8 cellular contexts compared by ENCODE assay signal in the genomic region with DNA sequence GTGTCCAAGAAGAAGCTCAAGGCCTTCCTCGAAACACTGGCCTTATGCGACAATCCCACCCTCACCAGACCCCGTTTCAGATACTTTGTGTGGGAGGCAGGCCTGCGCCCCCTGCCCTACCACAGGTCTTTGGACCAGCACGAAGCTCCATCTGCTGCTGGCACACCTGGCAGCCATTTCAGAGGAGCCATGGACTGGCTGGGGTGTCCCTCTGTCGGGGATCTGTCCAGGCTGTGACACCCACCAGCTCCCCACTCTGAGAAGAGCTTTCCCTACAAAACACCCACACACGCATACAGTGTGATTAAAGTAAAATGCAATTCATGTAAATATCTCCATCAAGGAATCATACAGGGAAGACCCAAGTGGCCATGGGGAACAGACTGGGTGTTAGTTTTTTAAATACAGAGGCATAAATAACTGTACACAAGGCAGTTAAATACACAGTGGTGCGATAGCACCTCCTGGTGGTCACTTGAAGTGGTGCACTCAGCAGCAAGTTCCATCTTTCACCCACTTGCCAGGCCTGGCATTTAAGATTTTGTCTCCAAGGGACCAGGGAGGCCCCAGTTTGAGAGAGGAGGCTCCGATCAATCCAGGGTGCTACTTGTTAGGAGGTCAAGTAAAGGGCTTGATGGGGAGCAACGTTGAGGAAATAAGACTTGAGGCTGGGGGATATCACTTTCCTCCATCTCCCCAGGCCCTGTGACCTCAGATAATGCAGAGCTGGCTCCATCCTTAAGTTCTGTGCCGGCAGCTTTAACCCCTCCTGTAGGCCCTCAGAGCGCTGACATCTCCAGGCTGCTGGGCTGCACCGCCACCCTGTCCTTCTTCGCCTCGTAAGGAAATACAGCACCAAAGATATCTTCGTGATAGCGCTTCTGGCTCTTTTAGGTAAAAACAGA. TPM values are rescaled to one million over a fixed set of nuclear protein-coding genes. Genes with fewer than 3 reads are reported as not detected.
DNase-seq lines count a peak whose midpoint lies in the region; ATAC-seq and TF ChIP-seq lines count a peak whose summit lies in the region.

No MANE protein-coding gene starts in this region.

- H3K27ac ChIP-seq in substantia nigra (ENCODE audit: low read depth, low read length, poor library complexity, severe bottlenecking), result no peak overlapping the region

- intact Hi-C loops in activated CD4-positive, alpha-beta T cell treated with anti-CD3 and anti-CD28 coated beads, Interleukin-2, amount 10 ng/mL, durations not matched to agents 24 days and 14 days (cut with micrococcal nuclease), result loop anchor here (5.0 kb wide), 1 partner anchor 154 kb away; no protein-coding TSS in a partner anchor

- no peaks in the 10 kb centered on the region for H3K27me3 Mint-ChIP-seq in activated CD4-positive, alpha-beta T cell treated with anti-CD3 and anti-CD28 coated beads, Interleukin-2, amount 10 ng/mL, durations not matched to agents 24 days and 14 days

- no peaks in the 10 kb centered on the region for H3K36me3 Mint-ChIP-seq in activated CD4-positive, alpha-beta T cell treated with anti-CD3 and anti-CD28 coated beads, Interleukin-2, amount 10 ng/mL, durations not matched to agents 24 days and 14 days (ENCODE audit: low read depth)

- no peaks in the 10 kb centered on the region for H3K9me3 Mint-ChIP-seq in activated CD4-positive, alpha-beta T cell treated with anti-CD3 and anti-CD28 coated beads, Interleukin-2, amount 10 ng/mL, durations not matched to agents 24 days and 14 days

- no peak overlapping the region for H3K4me3 ChIP-seq in LNCaP clone FGC (ENCODE audit: low read depth, low read length)

- H3K4me1 Mint-ChIP-seq in activated CD4-positive, alpha-beta T cell treated with anti-CD3 and anti-CD28 coated beads, Interleukin-2, amount 10 ng/mL, durations not matched to agents 24 days and 14 days, result peaks cover 1% of the 10 kb centered on the region

- peak; percentile 92 for TF ChIP-seq CTCF in LNCaP clone FGC (IDR thresholded peaks at IDR 0.05; ENCODE audit: control insufficient read depth, extremely low read depth, insufficient read depth)

- H3K27ac Mint-ChIP-seq in activated CD4-positive, alpha-beta T cell treated with anti-CD3 and anti-CD28 coated beads, Interleukin-2, amount 10 ng/mL, durations not matched to agents 24 days and 14 days, result no peak overlapping the region

- no peak overlapping the region for H3K4me3 Mint-ChIP-seq in activated CD4-positive, alpha-beta T cell treated with anti-CD3 and anti-CD28 coated beads, Interleukin-2, amount 10 ng/mL, durations not matched to agents 24 days and 14 days

- ATAC-seq in HG03045 (IDR thresholded peaks at IDR 0.05; ENCODE audit: unreplicated experiment) (no peak), GM18870 (IDR thresholded peaks at IDR 0.05; ENCODE audit: unreplicated experiment) (no peak)

- DNase-seq in ELR (ENCODE audit: low read depth) (peak; percentile 57), LNCaP clone FGC (ENCODE audit: low read depth) (peak; percentile 30), ecto neural progenitor cell (ENCODE audit: low spot score) (peak; percentile 74), myocyte (ENCODE audit: low read depth) (peak; percentile 47), substantia nigra (lab: John Stamatoyannopoulos, UW) (peak in 27 of 49 donors; percentile 1 to 70 (median 26))
- DNase-seq in activated CD4-positive, alpha-beta T cell treated with anti-CD3 and anti-CD28 coated beads, Interleukin-2, amount 10 ng/mL, durations not matched to agents 24 days and 14 days, result peak; percentile 88

RNA-seq across cellular contexts. Expression of a gene that starts 43.6 kb away (rescaled TPM):
- 0.05 TPM in 1 of 2 replicates, not detected in the other for total RNA-seq in activated CD4-positive, alpha-beta T cell treated with anti-CD3 and anti-CD28 coated beads, Interleukin-2, amount 10 ng/mL, durations not matched to agents 24 days and 14 days
- total RNA-seq in myocyte, result 0.03 TPM in 1 of 2 replicates, not detected in the other
- polyA plus RNA-seq in myocyte (2012), result not detected

Comparison
In these comparisons a context has a peak if more than half of its experiments do, and no peak if none do; other contexts are left out.
1. DNase-seq: peak in every context shown above with its lines; median percentile 88 in activated CD4-positive, alpha-beta T cell treated with anti-CD3 and anti-CD28 coated beads, Interleukin-2, amount 10 ng/mL, durations not matched to agents 24 days and 14 days; 74 in ecto neural progenitor cell; 57 in ELR; 47 in myocyte; 30 in LNCaP clone FGC; 26 in substantia nigra.